ENCODE assay signal across 29 cellular contexts in genomic region chr10:121270906-121271305, GRCh38.
"Had no signal": no experiment of that assay in that cellular context is flagged by ENCODE, and none has a peak within 500 bp of the region (broad histone marks: within the 10 kb centered on the region; RNA-seq: fewer than 3 reads in every experiment).

No MANE protein-coding gene starts in this region.

- H3K36me3 Mint-ChIP-seq: stimulated activated effector memory CD8-positive, alpha-beta T cell treated with anti-CD3 and anti-CD28 coated beads, Interleukin-12 subunit alpha, Interleukin-12 subunit beta, amount 100 ng/mL, for 72 hours; stimulated activated memory B cell treated with anti-CD40 and anti-IgM and Interleukin-4, amounts not matched to agents 10 μg/mL and 1 μg/mL and 100 μg/mL, for 72 hours; stimulated activated naive B cell treated with anti-CD40 and anti-IgM and Interleukin-4, amounts not matched to agents 10 μg/mL and 1 μg/mL and 100 μg/mL, for 72 hours; type B pancreatic cell had no signal

- H3K4me3 Mint-ChIP-seq: stimulated activated effector memory CD8-positive, alpha-beta T cell treated with anti-CD3 and anti-CD28 coated beads, Interleukin-12 subunit alpha, Interleukin-12 subunit beta, amount 100 ng/mL, for 72 hours; stimulated activated memory B cell treated with anti-CD40 and anti-IgM and Interleukin-4, amounts not matched to agents 10 μg/mL and 1 μg/mL and 100 μg/mL, for 72 hours; stimulated activated naive B cell treated with anti-CD40 and anti-IgM and Interleukin-4, amounts not matched to agents 10 μg/mL and 1 μg/mL and 100 μg/mL, for 72 hours; stimulated activated naive CD8-positive, alpha-beta T cell treated with anti-CD3 and anti-CD28 coated beads, Interleukin-15, amount 100 ng/mL, for 72 hours; stimulated activated naive CD8-positive, alpha-beta T cell treated with anti-CD3 and anti-CD28 coated beads, Interleukin-15, Interleukin-2, amounts not matched to agents 100 ng/mL and 50 ng/mL, for 24 hours; type B pancreatic cell had no signal

- H3K27me3 ChIP-seq: testis, thyroid gland, tibial artery, tibial nerve, transverse colon, upper lobe of left lung, upper lobe of right lung, uterus, vagina had no signal

- H3K36me3 ChIP-seq: stomach, suprapubic skin, thoracic aorta, thyroid gland, tibial artery, tibial nerve, transverse colon, upper lobe of left lung, upper lobe of right lung, uterus, vagina had no signal

- H3K4me1 ChIP-seq: stomach, testis, tibial artery, tibial nerve, upper lobe of left lung, upper lobe of right lung, uterus, vagina had no signal

- H3K27ac ChIP-seq: stomach, suprapubic skin, testis, thoracic aorta, thyroid gland, tibial artery, tibial nerve, transverse colon, upper lobe of left lung, upper lobe of right lung, uterus, vagina had no signal

- H3K4me1 Mint-ChIP-seq: stimulated activated effector memory CD8-positive, alpha-beta T cell treated with anti-CD3 and anti-CD28 coated beads, Interleukin-12 subunit alpha, Interleukin-12 subunit beta, amount 100 ng/mL, for 72 hours; stimulated activated memory B cell treated with anti-CD40 and anti-IgM and Interleukin-4, amounts not matched to agents 10 μg/mL and 1 μg/mL and 100 μg/mL, for 72 hours; stimulated activated naive B cell treated with anti-CD40 and anti-IgM and Interleukin-4, amounts not matched to agents 10 μg/mL and 1 μg/mL and 100 μg/mL, for 72 hours; stimulated activated naive CD8-positive, alpha-beta T cell treated with anti-CD3 and anti-CD28 coated beads, Interleukin-15, amount 100 ng/mL, for 72 hours had no signal

- H3K27me3 Mint-ChIP-seq: stimulated activated memory B cell treated with anti-CD40 and anti-IgM and Interleukin-4, amounts not matched to agents 10 μg/mL and 1 μg/mL and 100 μg/mL, for 72 hours; stimulated activated naive B cell treated with anti-CD40 and anti-IgM and Interleukin-4, amounts not matched to agents 10 μg/mL and 1 μg/mL and 100 μg/mL, for 72 hours; stimulated activated naive CD8-positive, alpha-beta T cell treated with anti-CD3 and anti-CD28 coated beads, Interleukin-15, amount 100 ng/mL, for 72 hours; stimulated activated naive CD8-positive, alpha-beta T cell treated with anti-CD3 and anti-CD28 coated beads, Interleukin-15, Interleukin-2, amounts not matched to agents 100 ng/mL and 50 ng/mL, for 24 hours had no signal

- H3K4me3 ChIP-seq: stomach, suprapubic skin, testis, thoracic aorta, thyroid gland, tibial artery, tibial nerve, transverse colon, upper lobe of left lung, upper lobe of right lung, uterus, vagina had no signal

- DNase-seq: stimulated activated CD4-positive, alpha-beta T cell treated with anti-CD3 and anti-CD28 coated beads, Interleukin-2, amount 100 ng/mL, for 48 hours; stimulated activated CD4-positive, alpha-beta T cell treated with anti-CD3 and anti-CD28 coated beads, Interleukin-4, amount 100 ng/mL, for 1 hour; stimulated activated CD4-positive, alpha-beta T cell treated with anti-CD3 and anti-CD28 coated beads, Interleukin-4, amount 100 ng/mL, for 24 hours; stimulated activated CD4-positive, alpha-beta T cell treated with anti-CD3 and anti-CD28 coated beads, Interleukin-4, amount 100 ng/mL, for 4 hours; stimulated activated CD8-positive, alpha-beta memory T cell treated with anti-CD3 and anti-CD28 coated beads, Interleukin-4, amount 100 ng/mL, for 48 hours; stimulated activated naive B cell treated with anti-CD40 and anti-IgM and Interleukin-4, amounts not matched to agents 10 μg/mL and 1 μg/mL and 100 μg/mL, for 72 hours; stimulated activated naive CD4-positive, alpha-beta T cell; stimulated activated naive CD4-positive, alpha-beta T cell treated with Interleukin-2 at 50 U/mL for 16 hours; stimulated activated naive CD8-positive, alpha-beta T cell treated with anti-CD3 and anti-CD28 coated beads, Interleukin-15, amount 100 ng/mL, for 72 hours; stimulated activated naive CD8-positive, alpha-beta T cell treated with anti-CD3 and anti-CD28 coated beads, Interleukin-15, Interleukin-2, amounts not matched to agents 100 U/mL and 50 U/mL, for 24 hours; stomach; substantia nigra; testis; thyroid gland; tibial artery; transverse colon; trophoblast cell; upper lobe of left lung; upper lobe of right lung; uterus had no signal

- FAIRE-seq: urothelium cell line had no signal

- H3K9me3 ChIP-seq: stomach, suprapubic skin, testis, thoracic aorta, thyroid gland, tibial artery, tibial nerve, transverse colon, upper lobe of left lung, upper lobe of right lung, uterus, vagina had no signal

- H3K27ac Mint-ChIP-seq: stimulated activated effector memory CD8-positive, alpha-beta T cell treated with anti-CD3 and anti-CD28 coated beads, Interleukin-12 subunit alpha, Interleukin-12 subunit beta, amount 100 ng/mL, for 72 hours; stimulated activated memory B cell treated with anti-CD40 and anti-IgM and Interleukin-4, amounts not matched to agents 10 μg/mL and 1 μg/mL and 100 μg/mL, for 72 hours; stimulated activated naive B cell treated with anti-CD40 and anti-IgM and Interleukin-4, amounts not matched to agents 10 μg/mL and 1 μg/mL and 100 μg/mL, for 72 hours; stimulated activated naive CD8-positive, alpha-beta T cell treated with anti-CD3 and anti-CD28 coated beads, Interleukin-15, amount 100 ng/mL, for 72 hours; stimulated activated naive CD8-positive, alpha-beta T cell treated with anti-CD3 and anti-CD28 coated beads, Interleukin-15, Interleukin-2, amounts not matched to agents 100 ng/mL and 50 ng/mL, for 24 hours; type B pancreatic cell had no signal

- ATAC-seq: stimulated activated effector memory CD8-positive, alpha-beta T cell treated with anti-CD3 and anti-CD28 coated beads, Interleukin-12 subunit alpha, Interleukin-12 subunit beta, amount 100 ng/mL, for 72 hours; stimulated activated memory B cell treated with anti-CD40 and anti-IgM and Interleukin-4, amounts not matched to agents 10 μg/mL and 1 μg/mL and 100 μg/mL, for 72 hours; stimulated activated naive B cell treated with anti-CD40 and anti-IgM and Interleukin-4, amounts not matched to agents 10 μg/mL and 1 μg/mL and 100 μg/mL, for 72 hours; stimulated activated naive CD8-positive, alpha-beta T cell treated with anti-CD3 and anti-CD28 coated beads, Interleukin-15, amount 100 ng/mL, for 72 hours; stimulated activated naive CD8-positive, alpha-beta T cell treated with anti-CD3 and anti-CD28 coated beads, Interleukin-15, Interleukin-2, amounts not matched to agents 100 U/mL and 50 U/mL, for 24 hours; upper lobe of right lung had no signal
